Comparison of ENCODE assay signal across 13 cellular contexts in the genomic region with DNA sequence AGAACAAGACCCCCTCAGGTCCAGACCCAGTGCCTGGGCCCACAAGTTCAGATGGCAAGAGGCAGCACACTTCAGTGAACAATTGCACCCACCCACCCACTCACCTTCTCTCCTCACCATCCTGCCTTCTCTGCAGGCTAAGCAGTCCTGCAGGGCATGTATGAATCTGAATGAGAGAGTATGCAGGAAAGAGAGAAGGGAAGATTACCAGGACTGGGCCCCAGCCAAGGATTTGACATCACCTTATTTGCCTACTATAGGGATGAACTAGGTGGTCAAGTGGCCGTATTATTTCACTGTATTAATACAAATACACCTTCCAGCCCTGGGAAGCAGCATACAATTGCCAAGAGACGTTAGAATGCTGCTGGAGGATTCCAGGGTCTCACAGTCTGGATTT. TPM values are rescaled to one million over a fixed set of nuclear protein-coding genes. Genes with fewer than 3 reads are reported as not detected.
A peak's percentile ranks its signal among the peaks of the same experiment; 100 is the strongest.
DNase-seq lines count a peak whose midpoint lies in the region; ATAC-seq and TF ChIP-seq lines count a peak whose summit lies in the region.
"Had no signal": no experiment of that assay in that cellular context is flagged by ENCODE, and none has a peak within 500 bp of the region (broad histone marks: within the 10 kb centered on the region; RNA-seq: fewer than 3 reads in every experiment).

No MANE protein-coding gene starts in this region.

- no peak overlapping the region for H3K27ac ChIP-seq in hepatocyte
- peak overlapping the region; percentile 53 for H3K27ac ChIP-seq in stomach smooth muscle (ENCODE audit: low read length)

- H3K4me3 Mint-ChIP-seq in activated naive CD4-positive, alpha-beta T cell treated with anti-CD3 and anti-CD28 coated beads, Interleukin-2, amount 50 U/mL, for 24 hours: peak overlapping the region; percentile 74
- H3K4me3 Mint-ChIP-seq in activated CD4-positive, alpha-beta memory T cell treated with anti-CD3 and anti-CD28 coated beads for 36 hours: peak overlapping the region; percentile 61

- H4K20me1 ChIP-seq in hepatocyte (ENCODE audit: insufficient read depth, poor library complexity, severe bottlenecking): no peaks in the 10 kb centered on the region

- WGBS in hepatocyte (ENCODE audit: low lambda C conversion rate, missing lambda C conversion rate): 97% methylated on average over 2 of the region's 2 CpGs

- H3K9me2 ChIP-seq in hepatocyte (replicated peaks; ENCODE audit: insufficient read depth): no peaks in the 10 kb centered on the region

- no peak overlapping the region for H3K27ac Mint-ChIP-seq in activated naive CD4-positive, alpha-beta T cell treated with anti-CD3 and anti-CD28 coated beads, Interleukin-2, amount 50 U/mL, for 24 hours
- no peak overlapping the region for H3K27ac Mint-ChIP-seq in activated CD4-positive, alpha-beta memory T cell treated with anti-CD3 and anti-CD28 coated beads for 36 hours

- peak overlapping the region; percentile 79 for H3K4me2 ChIP-seq in hepatocyte

- no peak for ATAC-seq in HG03354 (IDR thresholded peaks at IDR 0.05; ENCODE audit: poor library complexity, severe bottlenecking, unreplicated experiment)

- H3K9ac ChIP-seq in stomach smooth muscle (ENCODE audit: low read length in 2 of 2): no peak overlapping the region

- peaks cover 25% of the 10 kb centered on the region for H3K4me1 Mint-ChIP-seq in activated naive CD4-positive, alpha-beta T cell treated with anti-CD3 and anti-CD28 coated beads, Interleukin-2, amount 50 U/mL, for 24 hours
- H3K4me1 Mint-ChIP-seq in activated CD4-positive, alpha-beta memory T cell treated with anti-CD3 and anti-CD28 coated beads for 36 hours (ENCODE audit: low read depth): peaks cover 11% of the 10 kb centered on the region

- H2AFZ ChIP-seq in hepatocyte: no peak overlapping the region

- peaks cover 24% of the 10 kb centered on the region for H3K36me3 Mint-ChIP-seq in activated naive CD4-positive, alpha-beta T cell treated with anti-CD3 and anti-CD28 coated beads, Interleukin-2, amount 50 U/mL, for 24 hours
- H3K36me3 Mint-ChIP-seq in activated CD4-positive, alpha-beta memory T cell treated with anti-CD3 and anti-CD28 coated beads for 36 hours: peaks cover 35% of the 10 kb centered on the region

- no peak for DNase-seq in activated naive CD4-positive, alpha-beta T cell treated with Interleukin-2 at 50 U/mL for 16 hours
- no peak for DNase-seq in activated CD4-positive, alpha-beta memory T cell treated with anti-CD3 and anti-CD28 coated beads for 36 hours
- no peak for DNase-seq in hepatocyte (ENCODE audit: low spot score)
- no peak for DNase-seq in effector CD8-positive, alpha-beta T cell (lab: John Stamatoyannopoulos, UW)
- DNase-seq in medulla oblongata (ENCODE audit: extremely low spot score): no peak
- DNase-seq: activated effector memory CD4-positive, alpha-beta T cell treated with Interleukin-2 at 50 U/mL for 16 hours; DND-41; MV-4-11; NCI-H2171 had no signal

- peaks cover 13% of the 10 kb centered on the region for H3K9me3 Mint-ChIP-seq in activated naive CD4-positive, alpha-beta T cell treated with anti-CD3 and anti-CD28 coated beads, Interleukin-2, amount 50 U/mL, for 24 hours
- peaks cover 31% of the 10 kb centered on the region for H3K9me3 Mint-ChIP-seq in activated CD4-positive, alpha-beta memory T cell treated with anti-CD3 and anti-CD28 coated beads for 36 hours

- no peaks in the 10 kb centered on the region for H3K36me3 ChIP-seq in hepatocyte (replicated peaks; ENCODE audit: insufficient read depth, low read depth)
- no peaks in the 10 kb centered on the region for H3K36me3 ChIP-seq in stomach smooth muscle (ENCODE audit: control insufficient read depth in 2 of 2, insufficient read depth in 2 of 2, low read length in 2 of 2)

- TF ChIP-seq CTCF in hepatocyte (IDR thresholded peaks at IDR 0.05; ENCODE audit: poor library complexity): no peak

- H3K9me3 ChIP-seq in hepatocyte (ENCODE audit: low read depth) (peaks cover 6% of the 10 kb centered on the region), stomach smooth muscle (ENCODE audit: control insufficient read depth in 2 of 2, low read length in 2 of 2) (no peaks in the 10 kb centered on the region)

- H3K27me3 ChIP-seq in hepatocyte (no peaks in the 10 kb centered on the region), stomach smooth muscle (ENCODE audit: control insufficient read depth in 1 of 2, insufficient read depth in 2 of 2, low read length in 2 of 2) (no peaks in the 10 kb centered on the region)

- CTCF ChIA-PET in activated CD4-positive, alpha-beta memory T cell treated with anti-CD3 and anti-CD28 coated beads for 36 hours (lab: Charles Lee): no interaction called here

- H3K79me2 ChIP-seq in hepatocyte: peaks cover 25% of the 10 kb centered on the region

- H3K4me3 ChIP-seq in hepatocyte: no peak overlapping the region
- peak overlapping the region in 1 of 2 donors; percentile 61 for H3K4me3 ChIP-seq in stomach smooth muscle (ENCODE audit: low read length in 2 of 2)

- intact Hi-C loops in activated CD4-positive, alpha-beta memory T cell treated with anti-CD3 and anti-CD28 coated beads for 36 hours (cut with micrococcal nuclease): loop anchor here (10.0 kb wide), 1 partner anchor 91 kb away; no protein-coding TSS in a partner anchor

- POLR2A ChIA-PET in activated CD4-positive, alpha-beta memory T cell treated with anti-CD3 and anti-CD28 coated beads for 36 hours (lab: Charles Lee): no interaction called here

- H3K4me1 ChIP-seq in hepatocyte (ENCODE audit: insufficient read depth) (peaks cover 5% of the 10 kb centered on the region), stomach smooth muscle (ENCODE audit: control insufficient read depth, insufficient read depth, low read length) (peaks cover 17% of the 10 kb centered on the region)

- no peaks in the 10 kb centered on the region for H3K27me3 Mint-ChIP-seq in activated naive CD4-positive, alpha-beta T cell treated with anti-CD3 and anti-CD28 coated beads, Interleukin-2, amount 50 U/mL, for 24 hours
- no peaks in the 10 kb centered on the region for H3K27me3 Mint-ChIP-seq in activated CD4-positive, alpha-beta memory T cell treated with anti-CD3 and anti-CD28 coated beads for 36 hours

RNA-seq across cellular contexts. Expression of a gene that starts 2.1 kb away (rescaled TPM):
- 10 to 100 TPM; 22.4 to 24.2 TPM for total RNA-seq in activated CD4-positive, alpha-beta memory T cell treated with anti-CD3 and anti-CD28 coated beads for 36 hours
- 12.8 and 20.3 TPM in 2 replicates for total RNA-seq in hepatocyte
- polyA plus RNA-seq in hepatocyte: 3.7 and 7.4 TPM in 2 replicates

RNA-seq across cellular contexts. Expression of a gene that starts 30.2 kb away (rescaled TPM):
- not detected for total RNA-seq in activated CD4-positive, alpha-beta memory T cell treated with anti-CD3 and anti-CD28 coated beads for 36 hours
- not detected in 2 replicates for total RNA-seq in hepatocyte
- not detected in 2 replicates for polyA plus RNA-seq in hepatocyte
- total RNA-seq: HT-29 had no signal
